ENCODE assay signal across 8 cellular contexts in genomic region chr3:632571-633170, GRCh38.
DNase-seq lines count a peak whose midpoint lies in the region; ATAC-seq and TF ChIP-seq lines count a peak whose summit lies in the region.

No MANE protein-coding gene starts in this region.

- ATAC-seq in GM19043 (IDR thresholded peaks at IDR 0.05; ENCODE audit: low read depth, unreplicated experiment) (peak; percentile 68), HG03457 (IDR thresholded peaks at IDR 0.05; ENCODE audit: unreplicated experiment) (peak; percentile 54), left lobe of liver (peak; percentile 87), upper lobe of left lung (ENCODE audit: low FRiP score in 2 of 2) (no peak)

- no peak for TF ChIP-seq EP300 in upper lobe of left lung (IDR thresholded peaks at IDR 0.05)

- H3K27ac ChIP-seq in brain microvascular endothelial cell = no peak overlapping the region
- H3K27ac ChIP-seq in upper lobe of left lung = no peak overlapping the region

- no peaks in the 10 kb centered on the region for H3K27me3 ChIP-seq in brain microvascular endothelial cell (replicated peaks)
- H3K27me3 ChIP-seq in upper lobe of left lung = no peaks in the 10 kb centered on the region

- 24 to 27% methylated on average over 10 of the region's 10 CpGs for WGBS in upper lobe of left lung, 2 donors

- TF ChIP-seq POLR2A in upper lobe of left lung (IDR thresholded peaks at IDR 0.05) = no peak

- in situ Hi-C loops in brain microvascular endothelial cell (cut with HindIII; ENCODE audit: low pct_ligation_motif_present, low sequenced_read_pairs) = no loop called here

- H3K36me3 ChIP-seq in brain microvascular endothelial cell (replicated peaks) = no peaks in the 10 kb centered on the region
- H3K36me3 ChIP-seq in upper lobe of left lung = no peaks in the 10 kb centered on the region

- TF ChIP-seq CTCF in brain microvascular endothelial cell (IDR thresholded peaks at IDR 0.05; ENCODE audit: low read depth, low read length, missing control alignments) (peak; percentile 80), upper lobe of left lung (IDR thresholded peaks at IDR 0.05) (peak in 5 of 6 experiments; percentile 26 to 53 (median 45))

- DNase-seq in DMS53 (lab: John Stamatoyannopoulos, UW) = peak; percentile 62
- peak; percentile 49 for DNase-seq in NCI-H748 treated with DMSO at 0.1 percent for 48 hours (lab: John Stamatoyannopoulos, UW)
- DNase-seq in brain microvascular endothelial cell = peak; percentile 63
- peak; percentile 52 for DNase-seq in left lobe of liver (ENCODE audit: low spot score)
- DNase-seq in upper lobe of left lung = peak in 1 of 2 donors; percentile 29
- no peak for DNase-seq in GM19240 (ENCODE audit: insufficient read length, low spot score)

- H3K4me1 ChIP-seq in upper lobe of left lung = no peaks in the 10 kb centered on the region

- no peaks in the 10 kb centered on the region for H3K9me3 ChIP-seq in upper lobe of left lung

- H3K4me3 ChIP-seq in brain microvascular endothelial cell (ENCODE audit: low read depth, low read length) (no peak overlapping the region), upper lobe of left lung (no peak overlapping the region)

Comparison
In these comparisons a context has a peak if more than half of its experiments do, and no peak if none do; other contexts are left out.
1. ATAC-seq: peak in GM19043 (single experiment), HG03457 (single experiment) and left lobe of liver (single experiment); none in upper lobe of left lung (0 of 2).